Comparison of ENCODE assay signal across 25 cellular contexts in genomic region chr1:175618559-175618958, GRCh38.
DNase-seq lines count a peak whose midpoint lies in the region; ATAC-seq and TF ChIP-seq lines count a peak whose summit lies in the region.
"Had no signal": no experiment of that assay in that cellular context is flagged by ENCODE, and none has a peak within 500 bp of the region (broad histone marks: within the 10 kb centered on the region; RNA-seq: fewer than 3 reads in every experiment).

No MANE protein-coding gene starts in this region.

- intact Hi-C loops in activated naive CD4-positive, alpha-beta T cell treated with anti-CD3 and anti-CD28 coated beads for 36 hours (cut with micrococcal nuclease) = no loop called here
- intact Hi-C loops in colonic mucosa (cut with DNase I) = no loop called here

- no peaks in the 10 kb centered on the region for H3K36me3 Mint-ChIP-seq in activated naive CD4-positive, alpha-beta T cell treated with anti-CD3 and anti-CD28 coated beads for 36 hours (ENCODE audit: low read depth)
- no peaks in the 10 kb centered on the region for H3K36me3 Mint-ChIP-seq in stimulated activated effector memory CD8-positive, alpha-beta T cell treated with anti-CD3 and anti-CD28 coated beads, Interleukin-12 subunit alpha, Interleukin-12 subunit beta, amount 100 ng/mL, for 72 hours
- H3K36me3 Mint-ChIP-seq: CD8-positive, alpha-beta T cell had no signal

- ATAC-seq in GM18909 (IDR thresholded peaks at IDR 0.05; ENCODE audit: poor library complexity, unreplicated experiment) = peak; percentile 43
- ATAC-seq in stimulated activated effector memory CD8-positive, alpha-beta T cell treated with anti-CD3 and anti-CD28 coated beads, Interleukin-12 subunit alpha, Interleukin-12 subunit beta, amount 100 ng/mL, for 72 hours = peak; percentile 51
- ATAC-seq: CD8-positive, alpha-beta T cell; HepG2; K562; Panc1 had no signal

- peaks cover 2% of the 10 kb centered on the region for H3K27me3 Mint-ChIP-seq in activated naive CD4-positive, alpha-beta T cell treated with anti-CD3 and anti-CD28 coated beads for 36 hours (ENCODE audit: low read depth)

- H3K27me3 ChIP-seq in colonic mucosa = no peaks in the 10 kb centered on the region

- H3K4me1 Mint-ChIP-seq in activated naive CD4-positive, alpha-beta T cell treated with anti-CD3 and anti-CD28 coated beads for 36 hours (ENCODE audit: low read depth) = peaks cover 14% of the 10 kb centered on the region
- H3K4me1 Mint-ChIP-seq in stimulated activated effector memory CD8-positive, alpha-beta T cell treated with anti-CD3 and anti-CD28 coated beads, Interleukin-12 subunit alpha, Interleukin-12 subunit beta, amount 100 ng/mL, for 72 hours = no peaks in the 10 kb centered on the region
- H3K4me1 Mint-ChIP-seq: B cell had no signal

- no peak for TF ChIP-seq CTCF in colonic mucosa (IDR thresholded peaks at IDR 0.05)

- no peak overlapping the region for H3K27ac ChIP-seq in colonic mucosa
- H3K27ac ChIP-seq: C4-2B, RWPE1 had no signal

- H3K9me3 Mint-ChIP-seq in activated naive CD4-positive, alpha-beta T cell treated with anti-CD3 and anti-CD28 coated beads for 36 hours = no peaks in the 10 kb centered on the region
- no peaks in the 10 kb centered on the region for H3K9me3 Mint-ChIP-seq in stimulated activated effector memory CD8-positive, alpha-beta T cell treated with anti-CD3 and anti-CD28 coated beads, Interleukin-12 subunit alpha, Interleukin-12 subunit beta, amount 100 ng/mL, for 72 hours
- H3K9me3 Mint-ChIP-seq: CD8-positive, alpha-beta T cell had no signal

- CTCF ChIA-PET in activated naive CD4-positive, alpha-beta T cell treated with anti-CD3 and anti-CD28 coated beads for 36 hours (lab: Charles Lee) = interaction anchor here (1.0 kb wide), 1 partner anchor 29 kb away, joined by 3 read pairs; no protein-coding TSS in a partner anchor

- H3K27ac Mint-ChIP-seq in activated naive CD4-positive, alpha-beta T cell treated with anti-CD3 and anti-CD28 coated beads for 36 hours = no peak overlapping the region
- H3K27ac Mint-ChIP-seq in stimulated activated effector memory CD8-positive, alpha-beta T cell treated with anti-CD3 and anti-CD28 coated beads, Interleukin-12 subunit alpha, Interleukin-12 subunit beta, amount 100 ng/mL, for 72 hours = no peak overlapping the region
- H3K27ac Mint-ChIP-seq: B cell; CD8-positive, alpha-beta T cell; HFFc6 had no signal

- H3K4me3 ChIP-seq in colonic mucosa = no peak overlapping the region
- H3K4me3 ChIP-seq: HAP-1, K562 had no signal

- DNase-seq in activated naive CD4-positive, alpha-beta T cell treated with anti-CD3 and anti-CD28 coated beads for 36 hours = peak; percentile 34
- no peak for DNase-seq in activated naive CD4-positive, alpha-beta T cell treated with Interleukin-2 at 50 U/mL for 16 hours
- DNase-seq in Daoy (ENCODE audit: low read depth) (peak; percentile 10), AG08395 (ENCODE audit: low spot score) (no peak), colonic mucosa (no peak)
- DNase-seq in stimulated activated effector memory CD8-positive, alpha-beta T cell treated with anti-CD3 and anti-CD28 coated beads, Interleukin-12 subunit alpha, Interleukin-12 subunit beta, amount 100 ng/mL, for 72 hours (ENCODE audit: low spot score in 2 of 2) = no peak
- DNase-seq: CD8-positive, alpha-beta T cell; DMS 273 treated with DMSO at 0.1 percent for 48 hours; GOT3; HFFc6; Kasumi-1; MV-4-11; NCI-H1105; NCI-H1436 treated with DMSO at 0.1 percent for 48 hours; NCI-H187 treated with DMSO at 0.1 percent for 48 hours; NCI-H524; SHP77 had no signal

- no peaks in the 10 kb centered on the region for H3K9me3 ChIP-seq in colonic mucosa
- H3K9me3 ChIP-seq: HAP-1 had no signal

- no peaks in the 10 kb centered on the region for H3K4me1 ChIP-seq in colonic mucosa
- H3K4me1 ChIP-seq: HAP-1 had no signal

- no peak overlapping the region for H3K4me3 Mint-ChIP-seq in activated naive CD4-positive, alpha-beta T cell treated with anti-CD3 and anti-CD28 coated beads for 36 hours
- no peak overlapping the region for H3K4me3 Mint-ChIP-seq in stimulated activated effector memory CD8-positive, alpha-beta T cell treated with anti-CD3 and anti-CD28 coated beads, Interleukin-12 subunit alpha, Interleukin-12 subunit beta, amount 100 ng/mL, for 72 hours
- H3K4me3 Mint-ChIP-seq: B cell; CD8-positive, alpha-beta T cell; HFFc6 had no signal

- H3K9ac ChIP-seq in colonic mucosa (ENCODE audit: low read depth in 2 of 2, low read length in 2 of 2) = no peak overlapping the region

- H3K36me3 ChIP-seq in colonic mucosa = no peaks in the 10 kb centered on the region
- H3K36me3 ChIP-seq: HAP-1 had no signal

Comparison
In these comparisons a context has a peak if more than half of its experiments do, and no peak if none do; other contexts are left out.
1. DNase-seq: peak in activated naive CD4-positive, alpha-beta T cell treated with anti-CD3 and anti-CD28 coated beads for 36 hours (single experiment) and Daoy (single experiment); none in activated naive CD4-positive, alpha-beta T cell treated with Interleukin-2 at 50 U/mL for 16 hours (single experiment), stimulated activated effector memory CD8-positive, alpha-beta T cell treated with anti-CD3 and anti-CD28 coated beads, Interleukin-12 subunit alpha, Interleukin-12 subunit beta, amount 100 ng/mL, for 72 hours (0 of 2), AG08395 (single experiment) and colonic mucosa (single experiment).